In the genomic region with DNA sequence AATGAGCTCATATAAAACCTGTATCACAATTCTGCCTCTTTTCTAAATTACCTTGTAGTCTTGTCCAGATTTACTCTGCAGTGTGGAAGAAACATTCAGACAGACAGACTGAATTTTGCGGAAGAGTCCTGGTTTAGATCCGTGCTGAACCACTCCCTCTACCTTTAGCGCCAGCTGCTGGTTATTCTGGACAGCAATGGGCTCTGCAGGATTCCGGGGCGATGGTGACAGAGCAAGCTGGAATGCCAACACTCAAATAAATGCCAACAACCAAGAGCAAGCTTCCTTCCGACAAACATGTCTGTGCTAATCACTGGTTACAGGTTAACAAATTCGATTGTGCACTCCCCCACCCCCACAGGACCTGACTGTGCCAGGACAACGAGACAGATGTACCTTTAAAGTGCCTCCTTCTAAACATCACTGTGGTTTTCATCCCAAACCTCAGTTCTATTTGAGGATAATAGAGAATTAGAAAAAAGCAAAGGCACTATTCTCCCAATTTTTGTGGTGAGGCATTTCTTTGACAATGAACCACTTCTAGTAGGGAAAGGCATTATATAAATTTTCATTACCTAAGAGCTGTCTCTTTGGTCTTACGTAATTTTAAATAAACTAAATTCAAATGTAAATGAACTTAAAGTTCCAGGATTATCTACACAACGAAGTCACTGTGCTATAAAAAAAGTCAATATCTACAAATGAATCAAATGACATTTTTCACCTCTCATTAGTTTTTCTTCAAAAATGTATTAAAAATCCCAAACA, we compare ENCODE assay signal across 10 cellular contexts.
A peak's percentile ranks its signal among the peaks of the same experiment; 100 is the strongest.
DNase-seq lines count a peak whose midpoint lies in the region; ATAC-seq, FAIRE-seq and TF ChIP-seq lines count a peak whose summit lies in the region.
"Had no signal": no experiment of that assay in that cellular context is flagged by ENCODE, and none has a peak within 500 bp of the region (broad histone marks: within the 10 kb centered on the region; RNA-seq: fewer than 3 reads in every experiment).

No MANE protein-coding gene starts in this region.

- peaks cover 5% of the 10 kb centered on the region for H3K36me3 ChIP-seq in astrocyte (ENCODE audit: insufficient read depth, low read length)
- no peaks in the 10 kb centered on the region for H3K36me3 ChIP-seq in right atrium auricular region
- H3K36me3 ChIP-seq in stomach = peaks cover 0 to 9% (median 5%) of the 10 kb centered on the region in 4 donors

- H3K4me3 Mint-ChIP-seq in astrocyte (ENCODE audit: unreplicated experiment) = peak overlapping the region; percentile 12
- H3K4me3 Mint-ChIP-seq in stimulated activated naive CD8-positive, alpha-beta T cell treated with anti-CD3 and anti-CD28 coated beads, Interleukin-15, amount 100 ng/mL, for 72 hours = no peak overlapping the region
- H3K4me3 Mint-ChIP-seq: activated CD4-positive, alpha-beta T cell treated with anti-CD3 and anti-CD28 coated beads, Interleukin-2, amount 10 ng/mL, durations not matched to agents 24 days and 14 days had no signal

- peaks cover 2% of the 10 kb centered on the region for H3K36me3 Mint-ChIP-seq in astrocyte (ENCODE audit: low read depth, unreplicated experiment)

- 43 to 63% (median 50%) methylated on average over 10 of the region's 10 CpGs for WGBS in stomach, 5 donors

- peaks cover 12% of the 10 kb centered on the region for H3K4me1 Mint-ChIP-seq in astrocyte (ENCODE audit: low read depth, unreplicated experiment)
- H3K4me1 Mint-ChIP-seq in stimulated activated naive CD8-positive, alpha-beta T cell treated with anti-CD3 and anti-CD28 coated beads, Interleukin-15, amount 100 ng/mL, for 72 hours = peaks cover 7% of the 10 kb centered on the region

- no peaks in the 10 kb centered on the region for H4K20me1 ChIP-seq in astrocyte (ENCODE audit: insufficient read depth, low read length)

- no peaks in the 10 kb centered on the region for H3K27me3 Mint-ChIP-seq in astrocyte (ENCODE audit: low read depth, unreplicated experiment)
- H3K27me3 Mint-ChIP-seq in stimulated activated naive CD8-positive, alpha-beta T cell treated with anti-CD3 and anti-CD28 coated beads, Interleukin-15, amount 100 ng/mL, for 72 hours = no peaks in the 10 kb centered on the region
- H3K27me3 Mint-ChIP-seq: activated CD4-positive, alpha-beta T cell treated with anti-CD3 and anti-CD28 coated beads, Interleukin-2, amount 10 ng/mL, durations not matched to agents 24 days and 14 days had no signal

- no peak for TF ChIP-seq EP300 in stomach (IDR thresholded peaks at IDR 0.05)

- H3K9me3 Mint-ChIP-seq in astrocyte (ENCODE audit: unreplicated experiment) = no peaks in the 10 kb centered on the region
- no peaks in the 10 kb centered on the region for H3K9me3 Mint-ChIP-seq in stimulated activated naive CD8-positive, alpha-beta T cell treated with anti-CD3 and anti-CD28 coated beads, Interleukin-15, amount 100 ng/mL, for 72 hours
- H3K9me3 Mint-ChIP-seq: activated CD4-positive, alpha-beta T cell treated with anti-CD3 and anti-CD28 coated beads, Interleukin-2, amount 10 ng/mL, durations not matched to agents 24 days and 14 days had no signal

- H3K9me3 ChIP-seq in astrocyte (ENCODE audit: insufficient read depth, low read depth, low read length) (no peaks in the 10 kb centered on the region), right atrium auricular region (no peaks in the 10 kb centered on the region), stomach (no peaks in the 10 kb centered on the region)
- H3K9me3 ChIP-seq: spleen had no signal

- FAIRE-seq in astrocyte (lab: Jason Lieb, UNC) = no peak

- intact Hi-C loops in stomach (cut with DNase I; ENCODE audit: low total_unique reads) = no loop called here

- no peaks in the 10 kb centered on the region for H3K4me1 ChIP-seq in astrocyte (ENCODE audit: insufficient read depth, low read length)
- H3K4me1 ChIP-seq in right atrium auricular region = no peaks in the 10 kb centered on the region
- H3K4me1 ChIP-seq in stomach = peaks cover 0 to 15% (median 6%) of the 10 kb centered on the region in 4 donors

- H3K27ac Mint-ChIP-seq in astrocyte (ENCODE audit: unreplicated experiment) = no peak overlapping the region
- H3K27ac Mint-ChIP-seq in stimulated activated naive CD8-positive, alpha-beta T cell treated with anti-CD3 and anti-CD28 coated beads, Interleukin-15, amount 100 ng/mL, for 72 hours = no peak overlapping the region
- H3K27ac Mint-ChIP-seq: activated CD4-positive, alpha-beta T cell treated with anti-CD3 and anti-CD28 coated beads, Interleukin-2, amount 10 ng/mL, durations not matched to agents 24 days and 14 days had no signal

- no peak for ATAC-seq in stimulated activated naive CD8-positive, alpha-beta T cell treated with anti-CD3 and anti-CD28 coated beads, Interleukin-15, amount 100 ng/mL, for 72 hours
- ATAC-seq in GM19463 (IDR thresholded peaks at IDR 0.05; ENCODE audit: unreplicated experiment) = no peak

- peak overlapping the region; percentile 34 for H3K4me2 ChIP-seq in astrocyte (ENCODE audit: low read length)

- H2AFZ ChIP-seq in astrocyte (ENCODE audit: low read depth, low read length) = no peak overlapping the region

- H3K9ac ChIP-seq in astrocyte (ENCODE audit: low read length) = no peak overlapping the region

- no peak for TF ChIP-seq POLR2A in stomach (IDR thresholded peaks at IDR 0.05)

- no peaks in the 10 kb centered on the region for H3K79me2 ChIP-seq in astrocyte (ENCODE audit: insufficient read depth, low read length)

- TF ChIP-seq CTCF in astrocyte (IDR thresholded peaks at IDR 0.05; ENCODE audit: insufficient read depth, low read depth, low read length) = peak; percentile 54
- TF ChIP-seq CTCF in right atrium auricular region (IDR thresholded peaks at IDR 0.05) = peak; percentile 57 to 70
- peak in 4 of 7 experiments; percentile 31 to 56 (median 46) for TF ChIP-seq CTCF in stomach (IDR thresholded peaks at IDR 0.05)

- H3K27ac ChIP-seq in astrocyte (ENCODE audit: low read depth, low read length) = no peak overlapping the region
- no peak overlapping the region for H3K27ac ChIP-seq in right atrium auricular region
- H3K27ac ChIP-seq in stomach = no peak overlapping the region
- H3K27ac ChIP-seq: spleen had no signal

- H3K27me3 ChIP-seq in astrocyte (ENCODE audit: insufficient read depth, low read length) (no peaks in the 10 kb centered on the region), right atrium auricular region (no peaks in the 10 kb centered on the region), stomach (no peaks in the 10 kb centered on the region)
- H3K27me3 ChIP-seq: spleen had no signal

- H3K4me3 ChIP-seq in astrocyte (ENCODE audit: insufficient read depth, low read depth, low read length) (no peak overlapping the region), right atrium auricular region (no peak overlapping the region), stomach (no peak overlapping the region)
- H3K4me3 ChIP-seq: spleen had no signal

- peak; percentile 95 for DNase-seq in HPDE6-E6E7 (ENCODE audit: extremely low spot score)
- DNase-seq in astrocyte (ENCODE audit: low read depth) = peak; percentile 57
- no peak for DNase-seq in right atrium auricular region (ENCODE audit: low spot score)
- DNase-seq in stomach = peak; percentile 60
- DNase-seq in stimulated activated naive CD8-positive, alpha-beta T cell treated with anti-CD3 and anti-CD28 coated beads, Interleukin-15, amount 100 ng/mL, for 72 hours = no peak
- no peak for DNase-seq in NCI-H446 (lab: John Stamatoyannopoulos, UW)
- no peak for DNase-seq in DMS 273 treated with DMSO at 0.1 percent for 48 hours (lab: John Stamatoyannopoulos, UW)
- DNase-seq: activated CD4-positive, alpha-beta T cell treated with anti-CD3 and anti-CD28 coated beads, Interleukin-2, amount 10 ng/mL, durations not matched to agents 24 days and 14 days; spleen had no signal

Comparison
In these comparisons a context has a peak if more than half of its experiments do, and no peak if none do; other contexts are left out.
1. DNase-seq: peak in HPDE6-E6E7 (single experiment), astrocyte (single experiment) and stomach (single experiment); none in right atrium auricular region (single experiment), stimulated activated naive CD8-positive, alpha-beta T cell treated with anti-CD3 and anti-CD28 coated beads, Interleukin-15, amount 100 ng/mL, for 72 hours (0 of 2), NCI-H446 (0 of 2) and DMS 273 treated with DMSO at 0.1 percent for 48 hours (single experiment).
2. Peak in every context shown above with its lines, with median percentiles within 50 percentile points of each other: CTCF ChIP-seq.